In genomic region chr4:69058410-69059059, GRCh38 we compare ENCODE assay signal across 15 cellular contexts. TPM values are rescaled to one million over a fixed set of nuclear protein-coding genes. Genes with fewer than 3 reads are reported as not detected.
DNase-seq lines count a peak whose midpoint lies in the region; ATAC-seq and TF ChIP-seq lines count a peak whose summit lies in the region.
"Had no signal": no experiment of that assay in that cellular context is flagged by ENCODE, and none has a peak within 500 bp of the region (broad histone marks: within the 10 kb centered on the region; RNA-seq: fewer than 3 reads in every experiment).

No MANE protein-coding gene starts in this region.

- H3K9me3 ChIP-seq in BLaER1 (no peaks in the 10 kb centered on the region), ectodermal cell (ENCODE audit: control insufficient read depth, low read length) (no peaks in the 10 kb centered on the region), mucosa of stomach (ENCODE audit: control insufficient read depth, low read length) (no peaks in the 10 kb centered on the region)
- H3K9me3 ChIP-seq: esophagus squamous epithelium, tibial nerve had no signal

- no peak for TF ChIP-seq CTCF in GM13976 (IDR thresholded peaks at IDR 0.05; ENCODE audit: borderline replicate concordance, control extremely low read depth, extremely low read depth, insufficient read depth, missing control alignments)

- no peak for DNase-seq in COLO668 (lab: John Stamatoyannopoulos, UW; ENCODE audit: unreplicated experiment)
- no peak for DNase-seq in anterior cingulate cortex (lab: John Stamatoyannopoulos, UW)
- DNase-seq in GM13976 (ENCODE audit: low spot score): no peak
- DNase-seq in activated naive CD8-positive, alpha-beta T cell treated with anti-CD3 and anti-CD28 coated beads for 36 hours: no peak
- DNase-seq: activated CD4-positive, alpha-beta T cell treated with anti-CD3 and anti-CD28 coated beads for 48 hours; esophagus squamous epithelium had no signal

- H3K27me3 ChIP-seq in BLaER1: no peaks in the 10 kb centered on the region
- no peaks in the 10 kb centered on the region for H3K27me3 ChIP-seq in ectodermal cell (ENCODE audit: control insufficient read depth, insufficient read depth, low read length, poor library complexity, severe bottlenecking)
- H3K27me3 ChIP-seq in mucosa of stomach (ENCODE audit: control insufficient read depth, insufficient read depth, low read length): no peaks in the 10 kb centered on the region
- H3K27me3 ChIP-seq: esophagus squamous epithelium, tibial nerve had no signal

- H3K4me1 Mint-ChIP-seq in activated naive CD8-positive, alpha-beta T cell treated with anti-CD3 and anti-CD28 coated beads for 36 hours: no peaks in the 10 kb centered on the region

- H3K4me1 ChIP-seq in BLaER1 (peaks cover 21% of the 10 kb centered on the region), ectodermal cell (ENCODE audit: control insufficient read depth, insufficient read depth, low read length) (peaks cover 16% of the 10 kb centered on the region), mucosa of stomach (ENCODE audit: control insufficient read depth, insufficient read depth, low read length) (peaks cover 23% of the 10 kb centered on the region)

- peak; percentile 5 for ATAC-seq in HG02885 (IDR thresholded peaks at IDR 0.05; ENCODE audit: poor library complexity, unreplicated experiment)

- no peaks in the 10 kb centered on the region for H3K9me3 Mint-ChIP-seq in activated naive CD8-positive, alpha-beta T cell treated with anti-CD3 and anti-CD28 coated beads for 36 hours

- no peak overlapping the region for H3K27ac Mint-ChIP-seq in activated naive CD8-positive, alpha-beta T cell treated with anti-CD3 and anti-CD28 coated beads for 36 hours

- WGBS in ectodermal cell, 2 experiments: 67 to 68% methylated on average over 6 of the region's 6 CpGs

- no peak overlapping the region for H3K4me3 Mint-ChIP-seq in activated naive CD8-positive, alpha-beta T cell treated with anti-CD3 and anti-CD28 coated beads for 36 hours

- no peaks in the 10 kb centered on the region for H3K27me3 Mint-ChIP-seq in activated naive CD8-positive, alpha-beta T cell treated with anti-CD3 and anti-CD28 coated beads for 36 hours

- peak overlapping the region; percentile 40 for H3K4me2 ChIP-seq in BLaER1

- H3K9ac ChIP-seq in BLaER1 (no peak overlapping the region), mucosa of stomach (ENCODE audit: low read length) (peak overlapping the region; percentile 62)

- no peaks in the 10 kb centered on the region for H3K36me3 Mint-ChIP-seq in activated naive CD8-positive, alpha-beta T cell treated with anti-CD3 and anti-CD28 coated beads for 36 hours

- H4K20me1 ChIP-seq in BLaER1: no peaks in the 10 kb centered on the region

- in situ Hi-C loops in GM13976 (cut with MboI; ENCODE audit: low sequenced_read_pairs, unreplicated experiment): no loop called here

- H3K27ac ChIP-seq in BLaER1: 0 out of 2 replicates have a peak overlapping the region, but pooled peaks have one; percentile 4
- peak overlapping the region; percentile 47 for H3K27ac ChIP-seq in ectodermal cell (ENCODE audit: insufficient read depth, low read depth, low read length, poor library complexity, severe bottlenecking)

- H3K4me3 ChIP-seq in BLaER1 (no peak overlapping the region), ectodermal cell (ENCODE audit: insufficient read depth, low read depth, low read length) (no peak overlapping the region), mucosa of stomach (ENCODE audit: low read length) (no peak overlapping the region)

- H3K36me3 ChIP-seq in BLaER1 (no peaks in the 10 kb centered on the region), ectodermal cell (ENCODE audit: control insufficient read depth, insufficient read depth, low read length) (no peaks in the 10 kb centered on the region), mucosa of stomach (ENCODE audit: control insufficient read depth, insufficient read depth, low read length) (no peaks in the 10 kb centered on the region)
- H3K36me3 ChIP-seq: esophagus squamous epithelium, tibial nerve had no signal

RNA-seq across cellular contexts. Expression of gene UGT2B7, which starts 37.7 kb away (rescaled TPM):
- 0.41 TPM for polyA plus RNA-seq in ectodermal cell (2013, experiment 1 of 4)
- polyA plus RNA-seq in ectodermal cell (2013, experiment 2 of 4): 0.23 TPM
- not detected for polyA plus RNA-seq in ectodermal cell (2013, experiment 3 of 4)
- polyA plus RNA-seq in ectodermal cell (2013, experiment 4 of 4): 0.32 TPM
- total RNA-seq in activated naive CD8-positive, alpha-beta T cell treated with anti-CD3 and anti-CD28 coated beads for 36 hours: not detected
- total RNA-seq: A673; cardiac septum; esophagus squamous epithelium; skeletal muscle tissue; T-helper 1 cell treated with Interleukin-12 subunit alpha and Interleukin-12 subunit beta and Interleukin-4 antibody, amounts not matched to agents 30 ng/mL and 1 ng/mL, for 36 hours; tibial nerve had no signal
